Comparison of ENCODE assay signal across 25 cellular contexts in the genomic region with DNA sequence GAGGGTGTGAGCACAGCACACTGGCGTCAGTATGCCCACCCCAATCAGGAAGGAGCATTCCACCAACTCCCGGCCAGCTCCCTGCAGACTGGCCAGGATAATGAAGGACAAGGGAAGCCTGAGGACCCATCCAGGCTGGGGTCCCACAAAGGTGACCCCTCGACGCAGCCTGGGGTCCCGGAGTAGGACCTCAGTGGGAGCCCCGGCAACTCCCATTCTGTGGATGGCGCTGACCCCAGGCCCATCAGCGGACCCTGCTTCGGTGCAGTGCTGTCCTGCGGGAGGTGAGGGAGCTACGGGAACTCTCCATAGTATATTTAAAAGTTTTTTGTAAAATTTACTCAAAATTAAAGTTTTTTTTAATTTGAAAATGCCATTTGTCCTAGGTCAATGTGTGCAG.
"Had no signal": no experiment of that assay in that cellular context is flagged by ENCODE, and none has a peak within 500 bp of the region (broad histone marks: within the 10 kb centered on the region; RNA-seq: fewer than 3 reads in every experiment).

No MANE protein-coding gene starts in this region.

- H3K9me3 ChIP-seq: adrenal gland, Peyer's patch had no signal

- H3K36me3 ChIP-seq: adrenal gland, Peyer's patch had no signal

- H3K27ac ChIP-seq: RWPE1 had no signal

- H3K4me1 ChIP-seq: adrenal gland had no signal

- H3K9me3 Mint-ChIP-seq: activated CD8-positive, alpha-beta T cell treated with anti-CD3 and anti-CD28 coated beads for 36 hours; activated naive CD8-positive, alpha-beta T cell treated with anti-CD3 and anti-CD28 coated beads, Interleukin-2, amount 10 ng/mL, durations not matched to agents 7 days and 5 days; activated T-cell treated with anti-CD3 and anti-CD28 coated beads, Interleukin-2, amount 50 U/mL, for 72 hours; activated T-helper 2 cell treated with anti-CD3 and anti-CD28 coated beads, Interferon-gamma antibody, Interleukin-2, Interleukin-4, amounts not matched to agents 10 μg/mL and 5 μg/mL and 100 μg/mL, durations not matched to agents 14 hours and 24 hours and 36 hours had no signal

- H3K4me3 ChIP-seq: adrenal gland, Peyer's patch had no signal

- DNase-seq: activated CD4-positive, alpha-beta T cell treated with anti-CD3 and anti-CD28 coated beads, Interleukin-2, amount 50 U/mL, for 1 hour; activated CD4-positive, CD25-positive, alpha-beta regulatory T cell; activated CD8-positive, alpha-beta memory T cell treated with anti-CD3 and anti-CD28 coated beads, Interleukin-2, amount 50 U/mL, for 4 hours; activated CD8-positive, alpha-beta T cell treated with anti-CD3 and anti-CD28 coated beads for 36 hours; activated gamma-delta T cell treated with Interleukin-2 at 50 U/mL for 16 hours; activated naive CD4-positive, alpha-beta T cell treated with anti-CD3 and anti-CD28 coated beads, Interleukin-2, amount 50 U/mL, for 16 hours; activated naive CD8-positive, alpha-beta T cell treated with anti-CD3 and anti-CD28 coated beads, Interleukin-2, amount 10 ng/mL, durations not matched to agents 7 days and 5 days; activated T-cell treated with anti-CD3 and anti-CD28 coated beads, Interleukin-2, amount 50 U/mL, for 72 hours; adrenal gland; anterior cingulate cortex; caudate nucleus; KG1; NCI-H1092; NCI-H1930; NCI-H2171; NCI-H2227 treated with DMSO at 0.1 percent for 48 hours; NCI-H510A; NCI-H526 treated with DMSO at 0.1 percent for 48 hours; NK-92 treated with Interleukin-12 subunit alpha and Interleukin-12 subunit beta, amount 100 ng/mL, for 24 hours; Peyer's patch; SHP77 treated with DMSO at 0.1 percent for 48 hours; T-helper 2 cell; T1000 had no signal

- H3K27ac Mint-ChIP-seq: activated T-helper 2 cell treated with anti-CD3 and anti-CD28 coated beads, Interferon-gamma antibody, Interleukin-2, Interleukin-4, amounts not matched to agents 10 μg/mL and 5 μg/mL and 100 μg/mL, durations not matched to agents 14 hours and 24 hours and 36 hours had no signal

- H3K27me3 ChIP-seq: adrenal gland, Peyer's patch had no signal

- H3K36me3 Mint-ChIP-seq: activated naive CD8-positive, alpha-beta T cell treated with anti-CD3 and anti-CD28 coated beads, Interleukin-2, amount 10 ng/mL, durations not matched to agents 7 days and 5 days had no signal

- H3K4me3 Mint-ChIP-seq: activated CD8-positive, alpha-beta T cell treated with anti-CD3 and anti-CD28 coated beads for 36 hours; activated naive CD8-positive, alpha-beta T cell treated with anti-CD3 and anti-CD28 coated beads, Interleukin-2, amount 10 ng/mL, durations not matched to agents 7 days and 5 days; activated T-cell treated with anti-CD3 and anti-CD28 coated beads, Interleukin-2, amount 50 U/mL, for 72 hours had no signal
